9 cellular contexts compared by ENCODE assay signal in the genomic region with DNA sequence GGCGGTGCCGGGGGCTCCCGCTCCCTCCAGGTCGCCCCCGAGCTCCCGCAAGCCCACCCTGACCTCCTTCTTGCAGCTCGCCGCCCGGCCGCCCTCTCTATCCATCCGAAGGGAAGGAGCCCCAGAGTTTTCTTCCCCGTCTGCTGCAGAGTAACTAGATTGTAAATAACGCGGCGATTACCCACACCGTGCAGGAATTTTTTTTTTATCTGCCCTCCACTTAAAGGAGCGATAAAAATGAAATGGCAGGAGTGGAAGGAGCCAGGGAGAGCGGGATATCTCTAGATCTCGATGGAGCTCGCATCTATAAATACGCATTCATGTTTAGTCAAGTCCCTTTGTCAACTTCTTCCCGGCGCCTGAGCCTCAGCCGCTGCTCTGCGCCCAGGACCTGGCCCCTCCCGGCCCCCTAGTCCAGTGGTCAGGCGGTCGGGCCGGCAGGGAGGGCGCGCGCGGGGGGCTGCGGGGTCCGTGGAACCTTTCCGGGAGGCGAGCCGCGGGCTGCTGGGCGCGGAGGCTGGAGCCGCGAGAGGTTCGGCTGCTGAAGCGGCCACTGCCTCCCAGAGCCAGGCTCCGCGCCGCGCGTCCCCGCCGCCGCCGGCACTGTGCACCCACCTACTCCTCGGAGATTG.
DNase-seq lines count a peak whose midpoint lies in the region; FAIRE-seq and TF ChIP-seq lines count a peak whose summit lies in the region.
"Had no signal": no experiment of that assay in that cellular context is flagged by ENCODE, and none has a peak within 500 bp of the region (broad histone marks: within the 10 kb centered on the region; RNA-seq: fewer than 3 reads in every experiment).

No MANE protein-coding gene starts in this region.

- H3K27ac ChIP-seq in CD4-positive, alpha-beta memory T cell (ENCODE audit: low read depth, low read length) = no peak overlapping the region

- H3K27me3 ChIP-seq in CD4-positive, alpha-beta memory T cell (ENCODE audit: insufficient read depth, low read length) = peaks cover 17% of the 10 kb centered on the region

- no peaks in the 10 kb centered on the region for H3K4me1 ChIP-seq in CD4-positive, alpha-beta memory T cell (ENCODE audit: insufficient read depth, low read length)

- no peak for TF ChIP-seq CTCF in HFF-Myc (IDR thresholded peaks at IDR 0.05; ENCODE audit: low read depth, low read length, missing control alignments)
- no peak for TF ChIP-seq CTCF in WI38 (IDR thresholded peaks at IDR 0.05; ENCODE audit: low read depth, low read length)
- no peak for TF ChIP-seq CTCF in neural crest cell (conservative IDR thresholded peaks at IDR 0.05)

- H3K36me3 Mint-ChIP-seq in CD4-positive, alpha-beta memory T cell = peaks cover 0 to 1% of the 10 kb centered on the region in 2 donors
- no peaks in the 10 kb centered on the region for H3K36me3 Mint-ChIP-seq in neural crest cell (ENCODE audit: low read depth)

- H3K9me3 Mint-ChIP-seq in CD4-positive, alpha-beta memory T cell = peaks cover 0 to 3% (median 0%) of the 10 kb centered on the region in 8 donors
- no peaks in the 10 kb centered on the region for H3K9me3 Mint-ChIP-seq in neural crest cell

- POLR2A ChIA-PET in CD4-positive, alpha-beta memory T cell (lab: Charles Lee; ENCODE audit: partially characterized antibody) = no interaction called here

- CTCF ChIA-PET in CD4-positive, alpha-beta memory T cell (lab: Charles Lee; ENCODE audit: partially characterized antibody) = no interaction called here

- peaks cover 38 to 52% of the 10 kb centered on the region in 2 donors for H3K27me3 Mint-ChIP-seq in CD4-positive, alpha-beta memory T cell
- no peaks in the 10 kb centered on the region for H3K27me3 Mint-ChIP-seq in neural crest cell (ENCODE audit: low read depth)

- intact Hi-C loops in CD4-positive, alpha-beta memory T cell (cut with micrococcal nuclease) = no loop called here

- H3K4me3 Mint-ChIP-seq in CD4-positive, alpha-beta memory T cell = peak overlapping the region; percentile 49 to 78 (median 70)
- H3K4me3 Mint-ChIP-seq in neural crest cell = peak overlapping the region; percentile 96

- in situ Hi-C loops in ACHN (cut with HindIII; ENCODE audit: low pct_ligation_motif_present, low pct_unique_long_range_greater_than_20kb, low sequenced_read_pairs) = no loop called here

- no peaks in the 10 kb centered on the region for H3K9me3 ChIP-seq in CD4-positive, alpha-beta memory T cell (ENCODE audit: control insufficient read depth in 1 of 2, low read length in 2 of 2)

- no peaks in the 10 kb centered on the region for H3K36me3 ChIP-seq in CD4-positive, alpha-beta memory T cell (ENCODE audit: insufficient read depth, low read length)

- no peak for DNase-seq in CD4-positive, alpha-beta memory T cell
- DNase-seq in HFF-Myc (ENCODE audit: extremely low read depth, low read depth) (no peak), frontal cortex (ENCODE audit: low spot score in 2 of 2) (peak; percentile 55 to 67), neural crest cell (ENCODE audit: low read depth, low spot score) (peak; percentile 48), HUDEP-2 (lab: John Stamatoyannopoulos, UW; ENCODE audit: unreplicated experiment in 76 of 76) (no peak), A172 (ENCODE audit: low spot score) (no peak), ACHN (no peak)

- H3K4me1 Mint-ChIP-seq in CD4-positive, alpha-beta memory T cell = peaks cover 12 to 30% (median 21%) of the 10 kb centered on the region in 4 donors
- H3K4me1 Mint-ChIP-seq in neural crest cell = peaks cover 46% of the 10 kb centered on the region

- H3K4me3 ChIP-seq in CD4-positive, alpha-beta memory T cell (ENCODE audit: low read length in 2 of 2) = no peak overlapping the region
- H3K4me3 ChIP-seq in HFF-Myc (replicated peaks; ENCODE audit: low read depth, low read length) (peak overlapping the region; percentile 54), WI38 (ENCODE audit: low read depth, low read length) (peak overlapping the region; percentile 88)

- FAIRE-seq in frontal cortex (lab: Jason Lieb, UNC) = no peak
- FAIRE-seq: K562 had no signal

- no peak overlapping the region for H3K27ac Mint-ChIP-seq in CD4-positive, alpha-beta memory T cell
- peak overlapping the region; percentile 99 for H3K27ac Mint-ChIP-seq in neural crest cell (ENCODE audit: unreplicated experiment)

Comparison
In these comparisons a context has a peak if more than half of its experiments do, and no peak if none do; other contexts are left out.
1. DNase-seq: peak in frontal cortex (2 of 2) and neural crest cell (single experiment); none in CD4-positive, alpha-beta memory T cell (0 of 5), HFF-Myc (single experiment), HUDEP-2 (0 of 76), A172 (single experiment) and ACHN (single experiment).
2. H3K4me3 ChIP-seq: peak in HFF-Myc (single experiment) and WI38 (single experiment); none in CD4-positive, alpha-beta memory T cell (0 of 2).